Comparison of ENCODE assay signal across 1 cellular context in the genomic region with DNA sequence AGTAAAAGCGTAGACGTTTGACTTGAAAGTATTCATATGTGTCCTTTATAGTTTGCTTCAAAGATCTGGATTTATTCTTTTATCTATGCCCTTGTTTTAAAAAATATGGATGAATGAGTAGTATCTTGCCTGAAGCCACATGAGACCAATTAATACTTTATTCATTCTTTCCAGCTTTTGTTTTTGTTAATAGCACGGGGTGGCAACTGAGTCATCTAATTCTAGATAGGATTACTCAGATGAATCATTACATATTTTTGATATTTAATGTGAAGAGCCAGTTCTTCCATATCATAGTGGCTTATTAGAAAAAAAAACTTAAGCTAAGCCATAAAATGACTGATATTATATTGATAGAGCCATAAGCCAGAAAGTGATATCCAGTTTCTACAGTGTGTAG.
TF ChIP-seq lines count a peak whose summit lies in the region.

No MANE protein-coding gene starts in this region.

TF ChIP-seq in GM23338, 12 proteins besides CTCF, POLR2A, EP300 and RAD21 (continued from another document):
- TF ChIP-seq ZNF462 (CRISPR knock-in tag; IDR thresholded peaks at IDR 0.05): no peak
- TF ChIP-seq ZNF331 (CRISPR knock-in tag; IDR thresholded peaks at IDR 0.05; ENCODE audit: low read depth): no peak
- TF ChIP-seq STAT1 (IDR thresholded peaks at IDR 0.05; ENCODE audit: unreplicated experiment): no peak
- TF ChIP-seq ZNF114 (CRISPR knock-in tag; IDR thresholded peaks at IDR 0.05): no peak
